ENCODE assay signal across 1 cellular context in genomic region chr2:219230201-219230540, GRCh38.
TF ChIP-seq lines count a peak whose summit lies in the region.

No MANE protein-coding gene starts in this region.

TF ChIP-seq in HCT116, 20 proteins besides CTCF, POLR2A, EP300 and RAD21 (continued from another document):
- TF ChIP-seq REST (IDR thresholded peaks at IDR 0.05; ENCODE audit: low read depth) (no peak), YY1 (IDR thresholded peaks at IDR 0.05; ENCODE audit: extremely low read depth, insufficient replicate concordance, low read depth, low read length) (no peak), ZFX (IDR thresholded peaks at IDR 0.05) (no peak), ZNF274 (IDR thresholded peaks at IDR 0.05; ENCODE audit: low read depth, low read length) (no peak), EGR1 (IDR thresholded peaks at IDR 0.05; ENCODE audit: low read depth) (no peak)
